20 cellular contexts compared by ENCODE assay signal in genomic region chr3:71264840-71265239, GRCh38.
A peak's percentile ranks its signal among the peaks of the same experiment; 100 is the strongest.
DNase-seq lines count a peak whose midpoint lies in the region; ATAC-seq and TF ChIP-seq lines count a peak whose summit lies in the region.
"Had no signal": no experiment of that assay in that cellular context is flagged by ENCODE, and none has a peak within 500 bp of the region (broad histone marks: within the 10 kb centered on the region; RNA-seq: fewer than 3 reads in every experiment).

No MANE protein-coding gene starts in this region.

- no peaks in the 10 kb centered on the region for H3K36me3 ChIP-seq in thyroid gland
- H3K36me3 ChIP-seq: prostate gland had no signal

- TF ChIP-seq POLR2A in thyroid gland (IDR thresholded peaks at IDR 0.05): no peak

- peak overlapping the region; percentile 14 to 47 (median 22) for H3K27ac ChIP-seq in thyroid gland
- H3K27ac ChIP-seq: prostate gland had no signal

- DNase-seq in activated naive CD4-positive, alpha-beta T cell treated with anti-CD3 and anti-CD28 coated beads for 36 hours: peak; percentile 35
- no peak for DNase-seq in activated naive CD4-positive, alpha-beta T cell treated with anti-CD3 and anti-CD28 coated beads, Interleukin-2, amount 10 ng/mL, durations not matched to agents 7 days and 5 days
- no peak for DNase-seq in activated T-helper 2 cell treated with anti-CD3 and anti-CD28 coated beads, Interferon-gamma antibody, Interleukin-2, Interleukin-4, amounts not matched to agents 10 μg/mL and 5 μg/mL and 100 μg/mL, durations not matched to agents 14 hours and 24 hours and 36 hours (ENCODE audit: low spot score)
- DNase-seq in naive B cell: no peak
- peak in 1 of 2 donors; percentile 26 for DNase-seq in thyroid gland
- DNase-seq in NCI-H2171 (lab: John Stamatoyannopoulos, UW): no peak
- no peak for DNase-seq in NCI-H2196 treated with DMSO at 0.1 percent for 48 hours (lab: John Stamatoyannopoulos, UW; ENCODE audit: unreplicated experiment)
- DNase-seq: activated CD4-positive, alpha-beta T cell treated with anti-CD3 and anti-CD28 coated beads, Interleukin-2, amount 50 U/mL, for 4 hours; activated T-cell treated with anti-CD3 and anti-CD28 coated beads, Interleukin-2, amount 50 U/mL, for 4 hours; C1 segment of cervical spinal cord; cerebellar nuclear complex; EL; NCI-H1105; NCI-H2029; NCI-H345; NCI-H774 had no signal

- intact Hi-C loops in activated naive CD4-positive, alpha-beta T cell treated with anti-CD3 and anti-CD28 coated beads for 36 hours (cut with micrococcal nuclease): loop anchor here (1.0 kb wide), 1 partner anchor 9 kb away; no protein-coding TSS in a partner anchor
- intact Hi-C loops in activated T-helper 2 cell treated with anti-CD3 and anti-CD28 coated beads, Interferon-gamma antibody, Interleukin-2, Interleukin-4, amounts not matched to agents 10 μg/mL and 5 μg/mL and 100 μg/mL, durations not matched to agents 14 hours and 24 hours and 36 hours (cut with micrococcal nuclease): no loop called here
- intact Hi-C loops in thyroid gland (cut with DNase I): no loop called here

- peaks cover 8% of the 10 kb centered on the region for H3K36me3 Mint-ChIP-seq in activated naive CD4-positive, alpha-beta T cell treated with anti-CD3 and anti-CD28 coated beads for 36 hours (ENCODE audit: low read depth)
- H3K36me3 Mint-ChIP-seq in activated naive CD4-positive, alpha-beta T cell treated with anti-CD3 and anti-CD28 coated beads, Interleukin-2, amount 10 ng/mL, durations not matched to agents 7 days and 5 days: peaks cover 9% of the 10 kb centered on the region
- H3K36me3 Mint-ChIP-seq in activated T-helper 2 cell treated with anti-CD3 and anti-CD28 coated beads, Interferon-gamma antibody, Interleukin-2, Interleukin-4, amounts not matched to agents 10 μg/mL and 5 μg/mL and 100 μg/mL, durations not matched to agents 14 hours and 24 hours and 36 hours (ENCODE audit: low read depth): peaks cover 30% of the 10 kb centered on the region
- H3K36me3 Mint-ChIP-seq in naive B cell: peaks cover 21 to 27% of the 10 kb centered on the region in 2 donors

- ATAC-seq in naive B cell (ENCODE audit: low read depth in 2 of 2) (no peak), HG03039 (IDR thresholded peaks at IDR 0.05; ENCODE audit: unreplicated experiment) (no peak)
- ATAC-seq: HCT116 had no signal

- peaks cover 20 to 21% of the 10 kb centered on the region in 2 donors for H3K4me1 ChIP-seq in thyroid gland
- H3K4me1 ChIP-seq: prostate gland had no signal

- H3K9me3 Mint-ChIP-seq in activated naive CD4-positive, alpha-beta T cell treated with anti-CD3 and anti-CD28 coated beads for 36 hours: no peaks in the 10 kb centered on the region
- H3K9me3 Mint-ChIP-seq in activated naive CD4-positive, alpha-beta T cell treated with anti-CD3 and anti-CD28 coated beads, Interleukin-2, amount 10 ng/mL, durations not matched to agents 7 days and 5 days: no peaks in the 10 kb centered on the region
- no peaks in the 10 kb centered on the region for H3K9me3 Mint-ChIP-seq in activated T-helper 2 cell treated with anti-CD3 and anti-CD28 coated beads, Interferon-gamma antibody, Interleukin-2, Interleukin-4, amounts not matched to agents 10 μg/mL and 5 μg/mL and 100 μg/mL, durations not matched to agents 14 hours and 24 hours and 36 hours
- no peaks in the 10 kb centered on the region for H3K9me3 Mint-ChIP-seq in naive B cell
- H3K9me3 Mint-ChIP-seq: activated T-cell treated with anti-CD3 and anti-CD28 coated beads, Interleukin-2, amount 50 U/mL, for 4 hours had no signal

- H3K27me3 Mint-ChIP-seq in activated naive CD4-positive, alpha-beta T cell treated with anti-CD3 and anti-CD28 coated beads for 36 hours (ENCODE audit: low read depth): no peaks in the 10 kb centered on the region
- H3K27me3 Mint-ChIP-seq in activated naive CD4-positive, alpha-beta T cell treated with anti-CD3 and anti-CD28 coated beads, Interleukin-2, amount 10 ng/mL, durations not matched to agents 7 days and 5 days: no peaks in the 10 kb centered on the region
- no peaks in the 10 kb centered on the region for H3K27me3 Mint-ChIP-seq in activated T-helper 2 cell treated with anti-CD3 and anti-CD28 coated beads, Interferon-gamma antibody, Interleukin-2, Interleukin-4, amounts not matched to agents 10 μg/mL and 5 μg/mL and 100 μg/mL, durations not matched to agents 14 hours and 24 hours and 36 hours (ENCODE audit: low read depth)
- no peaks in the 10 kb centered on the region for H3K27me3 Mint-ChIP-seq in naive B cell

- H3K4me3 Mint-ChIP-seq in activated naive CD4-positive, alpha-beta T cell treated with anti-CD3 and anti-CD28 coated beads for 36 hours: peak overlapping the region; percentile 20
- H3K4me3 Mint-ChIP-seq in activated naive CD4-positive, alpha-beta T cell treated with anti-CD3 and anti-CD28 coated beads, Interleukin-2, amount 10 ng/mL, durations not matched to agents 7 days and 5 days: no peak overlapping the region
- H3K4me3 Mint-ChIP-seq in activated T-helper 2 cell treated with anti-CD3 and anti-CD28 coated beads, Interferon-gamma antibody, Interleukin-2, Interleukin-4, amounts not matched to agents 10 μg/mL and 5 μg/mL and 100 μg/mL, durations not matched to agents 14 hours and 24 hours and 36 hours (ENCODE audit: low read depth): no peak overlapping the region
- no peak overlapping the region for H3K4me3 Mint-ChIP-seq in naive B cell
- H3K4me3 Mint-ChIP-seq: activated T-cell treated with anti-CD3 and anti-CD28 coated beads, Interleukin-2, amount 50 U/mL, for 4 hours had no signal

- H3K4me3 ChIP-seq in thyroid gland (replicated peaks in 1 of 3): no peak overlapping the region
- H3K4me3 ChIP-seq: lung, prostate gland had no signal

- H3K27me3 ChIP-seq in thyroid gland: no peaks in the 10 kb centered on the region

- H3K27ac Mint-ChIP-seq in activated naive CD4-positive, alpha-beta T cell treated with anti-CD3 and anti-CD28 coated beads for 36 hours: peak overlapping the region; percentile 28
- H3K27ac Mint-ChIP-seq in activated naive CD4-positive, alpha-beta T cell treated with anti-CD3 and anti-CD28 coated beads, Interleukin-2, amount 10 ng/mL, durations not matched to agents 7 days and 5 days: no peak overlapping the region
- peak overlapping the region; percentile 21 for H3K27ac Mint-ChIP-seq in activated T-helper 2 cell treated with anti-CD3 and anti-CD28 coated beads, Interferon-gamma antibody, Interleukin-2, Interleukin-4, amounts not matched to agents 10 μg/mL and 5 μg/mL and 100 μg/mL, durations not matched to agents 14 hours and 24 hours and 36 hours
- peak overlapping the region; percentile 31 to 84 (median 68) for H3K27ac Mint-ChIP-seq in naive B cell

- H3K4me1 Mint-ChIP-seq in activated naive CD4-positive, alpha-beta T cell treated with anti-CD3 and anti-CD28 coated beads for 36 hours (ENCODE audit: low read depth): peaks cover 65% of the 10 kb centered on the region
- peaks cover 41% of the 10 kb centered on the region for H3K4me1 Mint-ChIP-seq in activated naive CD4-positive, alpha-beta T cell treated with anti-CD3 and anti-CD28 coated beads, Interleukin-2, amount 10 ng/mL, durations not matched to agents 7 days and 5 days
- peaks cover 49% of the 10 kb centered on the region for H3K4me1 Mint-ChIP-seq in activated T-helper 2 cell treated with anti-CD3 and anti-CD28 coated beads, Interferon-gamma antibody, Interleukin-2, Interleukin-4, amounts not matched to agents 10 μg/mL and 5 μg/mL and 100 μg/mL, durations not matched to agents 14 hours and 24 hours and 36 hours (ENCODE audit: low read depth)
- peaks cover 50 to 83% (median 71%) of the 10 kb centered on the region in 3 donors for H3K4me1 Mint-ChIP-seq in naive B cell

- TF ChIP-seq CTCF in thyroid gland (IDR thresholded peaks at IDR 0.05): no peak

- WGBS in thyroid gland, 2 donors: 62 to 63% methylated on average over 2 of the region's 2 CpGs

- CTCF ChIA-PET in activated naive CD4-positive, alpha-beta T cell treated with anti-CD3 and anti-CD28 coated beads for 36 hours (lab: Charles Lee): interaction anchor here (0.6 to 1.0 kb wide), 2 partner anchors 29 to 169 kb away, joined by 3 read pairs; no protein-coding TSS in a partner anchor
- CTCF ChIA-PET in activated naive CD4-positive, alpha-beta T cell treated with anti-CD3 and anti-CD28 coated beads, Interleukin-2, amount 10 ng/mL, durations not matched to agents 7 days and 5 days (lab: Charles Lee): interaction anchor here (1.4 kb wide), 1 partner anchor 32 kb away, joined by 4 read pairs; no protein-coding TSS in a partner anchor

- no peaks in the 10 kb centered on the region for H3K9me3 ChIP-seq in thyroid gland
- H3K9me3 ChIP-seq: prostate gland had no signal
